Comparison of ENCODE assay signal across 9 cellular contexts in the genomic region with DNA sequence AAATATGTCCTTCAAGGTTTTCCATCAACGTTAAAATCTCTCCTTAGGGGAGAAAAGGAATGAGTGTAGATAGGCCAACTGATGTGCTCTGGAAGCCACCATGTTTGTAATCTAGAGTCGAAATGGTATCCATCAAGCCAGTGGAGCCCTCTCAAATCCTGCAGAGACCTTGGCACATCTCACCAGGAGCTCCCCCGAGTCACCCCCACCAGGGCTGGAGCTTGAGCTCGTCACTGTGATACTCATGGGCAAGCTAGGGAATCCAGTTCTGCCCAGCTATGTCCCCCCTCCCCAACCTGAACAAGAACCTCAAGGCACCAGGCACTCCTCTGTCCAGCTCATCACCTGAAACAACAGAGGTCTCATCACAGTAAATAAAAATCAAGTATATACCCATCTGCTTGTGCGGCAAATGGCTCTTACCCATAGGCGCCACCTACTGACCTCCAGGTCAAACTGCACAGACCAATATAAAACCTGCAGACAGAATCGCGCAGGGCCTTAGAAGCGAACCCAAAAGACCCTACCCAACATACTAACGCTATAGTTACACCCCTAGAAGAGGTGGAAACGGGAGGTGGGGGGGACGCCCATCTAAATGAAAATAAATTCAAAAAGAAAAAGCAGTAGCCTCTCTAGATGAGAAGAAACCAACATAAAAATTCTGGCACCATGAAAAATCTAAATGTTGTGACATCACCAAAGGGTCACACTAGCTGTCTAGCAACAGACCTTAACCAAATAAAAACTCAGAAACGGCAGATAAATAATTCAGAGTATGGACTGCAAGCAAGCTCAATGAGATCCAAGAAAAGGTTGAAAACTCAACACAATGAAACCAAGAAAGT.
DNase-seq lines count a peak whose midpoint lies in the region; ATAC-seq and TF ChIP-seq lines count a peak whose summit lies in the region.
"Had no signal": no experiment of that assay in that cellular context is flagged by ENCODE, and none has a peak within 500 bp of the region (broad histone marks: within the 10 kb centered on the region; RNA-seq: fewer than 3 reads in every experiment).

No MANE protein-coding gene starts in this region.

- peaks cover 11% of the 10 kb centered on the region for H3K9me3 Mint-ChIP-seq in activated naive CD4-positive, alpha-beta T cell treated with anti-CD3 and anti-CD28 coated beads for 36 hours

- H3K27ac ChIP-seq in C4-2B = no peak overlapping the region
- no peak overlapping the region for H3K27ac ChIP-seq in lower lobe of right lung

- no peaks in the 10 kb centered on the region for H3K36me3 ChIP-seq in Loucy (ENCODE audit: insufficient read depth, low read length)
- H3K36me3 ChIP-seq in lower lobe of right lung = no peaks in the 10 kb centered on the region

- H3K4me2 ChIP-seq in Loucy (ENCODE audit: low read depth, low read length, poor library complexity, severe bottlenecking) = no peak overlapping the region

- ATAC-seq in GM19372 (IDR thresholded peaks at IDR 0.05; ENCODE audit: low read depth, unreplicated experiment) (peak; percentile 45), lower lobe of right lung (peak in 1 of 2 donors; percentile 51), HG03521 (IDR thresholded peaks at IDR 0.05; ENCODE audit: unreplicated experiment) (no peak)

- no peak overlapping the region for H2AFZ ChIP-seq in Loucy (ENCODE audit: low read length)

- H3K9me3 ChIP-seq in Loucy (ENCODE audit: insufficient read depth, low read depth, low read length) (peaks cover 5% of the 10 kb centered on the region; the same call in 1 of the 2 replicates), lower lobe of right lung (peaks cover 9% of the 10 kb centered on the region)

- TF ChIP-seq CTCF in C4-2B (conservative IDR thresholded peaks at IDR 0.05) (peak; percentile 89), Loucy (conservative IDR thresholded peaks at IDR 0.05; ENCODE audit: low read length) (peak; percentile 86), lower lobe of right lung (IDR thresholded peaks at IDR 0.05) (peak; percentile 45)

- no peak overlapping the region for H3K4me3 Mint-ChIP-seq in activated naive CD4-positive, alpha-beta T cell treated with anti-CD3 and anti-CD28 coated beads for 36 hours
- H3K4me3 Mint-ChIP-seq: stimulated activated naive CD8-positive, alpha-beta T cell treated with anti-CD3 and anti-CD28 coated beads, Interleukin-15, Interleukin-2, amounts not matched to agents 100 ng/mL and 50 ng/mL, for 24 hours had no signal

- H3K79me2 ChIP-seq in Loucy (ENCODE audit: insufficient read depth, low read length) = no peaks in the 10 kb centered on the region

- no peak overlapping the region for H3K9ac ChIP-seq in Loucy (ENCODE audit: low read depth, low read length, poor library complexity, severe bottlenecking)

- H3K27ac Mint-ChIP-seq in activated naive CD4-positive, alpha-beta T cell treated with anti-CD3 and anti-CD28 coated beads for 36 hours = no peak overlapping the region
- H3K27ac Mint-ChIP-seq: stimulated activated naive CD8-positive, alpha-beta T cell treated with anti-CD3 and anti-CD28 coated beads, Interleukin-15, Interleukin-2, amounts not matched to agents 100 ng/mL and 50 ng/mL, for 24 hours had no signal

- H3F3A ChIP-seq in Loucy (ENCODE audit: low read depth) = no peaks in the 10 kb centered on the region

- H4K20me1 ChIP-seq in Loucy (ENCODE audit: insufficient read depth, low read length, poor library complexity, severe bottlenecking) = no peaks in the 10 kb centered on the region

- CTCF ChIA-PET in activated naive CD4-positive, alpha-beta T cell treated with anti-CD3 and anti-CD28 coated beads for 36 hours (lab: Charles Lee) = interaction anchor here (0.6 to 2.1 kb wide), 17 partner anchors 9 to 131 kb away, joined by 3 to 24 read pairs (median 3); no protein-coding TSS in a partner anchor

- no peaks in the 10 kb centered on the region for H3K27me3 Mint-ChIP-seq in activated naive CD4-positive, alpha-beta T cell treated with anti-CD3 and anti-CD28 coated beads for 36 hours (ENCODE audit: low read depth)
- H3K27me3 Mint-ChIP-seq: stimulated activated naive CD8-positive, alpha-beta T cell treated with anti-CD3 and anti-CD28 coated beads, Interleukin-15, Interleukin-2, amounts not matched to agents 100 ng/mL and 50 ng/mL, for 24 hours had no signal

- peak; percentile 25 for DNase-seq in activated naive CD4-positive, alpha-beta T cell treated with anti-CD3 and anti-CD28 coated beads for 36 hours
- DNase-seq in lower lobe of right lung (no peak), NCI-H1930 (lab: John Stamatoyannopoulos, UW) (no peak), OCI-M2 (lab: John Stamatoyannopoulos, UW; ENCODE audit: unreplicated experiment) (no peak)

- H3K4me3 ChIP-seq in Loucy (ENCODE audit: low read length, poor library complexity, severe bottlenecking) (no peak overlapping the region), lower lobe of right lung (no peak overlapping the region)

- no peaks in the 10 kb centered on the region for H3K27me3 ChIP-seq in Loucy (ENCODE audit: insufficient read depth, low read length, poor library complexity, severe bottlenecking)
- no peaks in the 10 kb centered on the region for H3K27me3 ChIP-seq in lower lobe of right lung (ENCODE audit: low read depth)

- H3K4me1 Mint-ChIP-seq in activated naive CD4-positive, alpha-beta T cell treated with anti-CD3 and anti-CD28 coated beads for 36 hours (ENCODE audit: low read depth) = peaks cover 47% of the 10 kb centered on the region

- peaks cover 27% of the 10 kb centered on the region for H3K36me3 Mint-ChIP-seq in activated naive CD4-positive, alpha-beta T cell treated with anti-CD3 and anti-CD28 coated beads for 36 hours (ENCODE audit: low read depth)

- intact Hi-C loops in activated naive CD4-positive, alpha-beta T cell treated with anti-CD3 and anti-CD28 coated beads for 36 hours (cut with micrococcal nuclease) = no loop called here
- intact Hi-C loops in lower lobe of right lung (cut with DNase I) = no loop called here

- H3K9me2 ChIP-seq in Loucy (replicated peaks; ENCODE audit: low read depth, low read length) = no peaks in the 10 kb centered on the region

- H3K4me1 ChIP-seq in Loucy (ENCODE audit: insufficient read depth, low read length, poor library complexity, severe bottlenecking) (no peaks in the 10 kb centered on the region), lower lobe of right lung (peaks cover 14% of the 10 kb centered on the region)
